Comparison of ENCODE assay signal across 2 cellular contexts in genomic region chr22:27454807-27455450, GRCh38.
TF ChIP-seq lines count a peak whose summit lies in the region.

No MANE protein-coding gene starts in this region.

TF ChIP-seq in SK-N-SH, 30 proteins besides CTCF, POLR2A, EP300 and RAD21 (continued from another document):
- peak; percentile 95 for TF ChIP-seq REST (IDR thresholded peaks at IDR 0.05; ENCODE audit: low read depth, low read length)

TF ChIP-seq in SK-N-SH treated with all-trans-retinoic acid at 6 μM for 48 hours, 23 proteins besides CTCF, POLR2A, EP300 and RAD21 (continued from another document):
- no peak for TF ChIP-seq TCF4 (CRISPR knock-in tag; IDR thresholded peaks at IDR 0.05; ENCODE audit: borderline replicate concordance)
- TF ChIP-seq CREB5 (CRISPR knock-in tag; IDR thresholded peaks at IDR 0.05; ENCODE audit: low read depth), result no peak
- no peak for TF ChIP-seq ZC3H10 (CRISPR knock-in tag; IDR thresholded peaks at IDR 0.05)
- no peak for TF ChIP-seq PPARA (CRISPR knock-in tag; IDR thresholded peaks at IDR 0.05; ENCODE audit: borderline replicate concordance)
TF ChIP-seq in SK-N-SH treated with all-trans-retinoic acid at 6 μM for 48 hours: peak in this region for 0.
